Comparison of ENCODE assay signal across 31 cellular contexts in the genomic region with DNA sequence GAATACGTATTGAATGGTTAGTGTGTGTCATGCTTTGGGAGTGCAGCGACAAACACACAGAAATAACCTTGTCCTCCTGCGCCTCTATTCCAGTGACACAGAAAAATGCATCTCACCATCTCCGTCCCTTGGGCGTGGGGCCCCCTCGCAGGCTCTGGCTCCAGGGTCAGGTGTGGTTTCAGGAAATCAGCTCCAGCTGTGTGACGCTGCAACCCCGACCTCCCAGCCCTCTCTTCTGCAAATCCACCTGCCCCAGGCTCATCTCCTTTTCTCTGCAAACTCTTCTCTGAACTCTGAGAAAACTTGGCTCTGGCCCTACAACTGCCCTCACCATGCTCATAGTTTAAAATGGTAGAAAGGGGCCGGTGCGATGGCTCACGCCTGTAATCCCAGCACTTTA. TPM values are rescaled to one million over a fixed set of nuclear protein-coding genes. Genes with fewer than 3 reads are reported as not detected.
"Had no signal": no experiment of that assay in that cellular context is flagged by ENCODE, and none has a peak within 500 bp of the region (broad histone marks: within the 10 kb centered on the region; RNA-seq: fewer than 3 reads in every experiment).

No MANE protein-coding gene starts in this region.

- H3K9me3 Mint-ChIP-seq: activated CD4-positive, alpha-beta T cell treated with anti-CD3 and anti-CD28 coated beads, Interleukin-2, amount 10 ng/mL, durations not matched to agents 7 days and 5 days; dendritic cell treated with granulocyte-macrophage colony-stimulating factor and Interleukin-4, amounts not matched to agents 40 ng/mL and 50 ng/mL, for 4 days; endodermal cell had no signal

- H3K27me3 Mint-ChIP-seq: activated CD4-positive, alpha-beta memory T cell treated with anti-CD3 and anti-CD28 coated beads, Interleukin-2, amount 10 ng/mL, durations not matched to agents 7 days and 5 days; activated CD4-positive, alpha-beta T cell treated with anti-CD3 and anti-CD28 coated beads, Interleukin-2, amount 10 ng/mL, durations not matched to agents 7 days and 5 days; activated naive CD4-positive, alpha-beta T cell treated with anti-CD3 and anti-CD28 coated beads, Interleukin-2, amount 10 ng/mL, durations not matched to agents 7 days and 5 days; activated naive CD8-positive, alpha-beta T cell treated with anti-CD3 and anti-CD28 coated beads, Interleukin-2, amount 10 ng/mL, durations not matched to agents 7 days and 5 days; activated T-cell treated with anti-CD3 and anti-CD28 coated beads, Interleukin-2, amount 50 U/mL, for 24 hours; dendritic cell treated with granulocyte-macrophage colony-stimulating factor and Interleukin-4, amounts not matched to agents 40 ng/mL and 50 ng/mL, for 4 days; T-helper 17 cell had no signal

- DNase-seq: activated CD4-positive, alpha-beta memory T cell treated with anti-CD3 and anti-CD28 coated beads, Interleukin-2, amount 10 ng/mL, durations not matched to agents 7 days and 5 days; activated CD4-positive, alpha-beta T cell treated with anti-CD3 and anti-CD28 coated beads for 1 hour; activated CD4-positive, alpha-beta T cell treated with anti-CD3 and anti-CD28 coated beads for 4 hours; activated CD4-positive, alpha-beta T cell treated with anti-CD3 and anti-CD28 coated beads, Interleukin-2, amount 10 ng/mL, durations not matched to agents 7 days and 5 days; activated CD4-positive, alpha-beta T cell treated with anti-CD3 and anti-CD28 coated beads, Interleukin-2, amount 50 U/mL, for 4 hours; activated CD8-positive, alpha-beta memory T cell treated with anti-CD3 and anti-CD28 coated beads, Interleukin-2, amount 50 U/mL, for 48 hours; activated gamma-delta T cell; activated naive CD4-positive, alpha-beta T cell; activated naive CD4-positive, alpha-beta T cell treated with anti-CD3 and anti-CD28 coated beads, Interleukin-2, amount 10 ng/mL, durations not matched to agents 7 days and 5 days; activated naive CD8-positive, alpha-beta T cell treated with anti-CD3 and anti-CD28 coated beads, Interleukin-2, amount 10 ng/mL, durations not matched to agents 7 days and 5 days; activated T-cell treated with anti-CD3 and anti-CD28 coated beads for 4 hours; activated T-cell treated with anti-CD3 and anti-CD28 coated beads, Interleukin-2, amount 50 U/mL, for 24 hours; activated T-cell treated with anti-CD3 and anti-CD28 coated beads, Interleukin-2, amount 50 U/mL, for 72 hours; central memory CD4-positive, alpha-beta T cell; cerebellar nuclear complex; colonic mucosa; effector memory CD4-positive, alpha-beta T cell; foreskin fibroblast; T-helper 1 cell; T-helper 17 cell had no signal

- ATAC-seq: activated naive CD4-positive, alpha-beta T cell treated with anti-CD3 and anti-CD28 coated beads, Interleukin-2, amount 50 U/mL, for 72 hours; activated T-cell treated with anti-CD3 and anti-CD28 coated beads, Interleukin-2, amount 50 U/mL, for 72 hours; esophagus mucosa; T-helper 17 cell had no signal

- H3K4me1 ChIP-seq: ascending aorta, breast epithelium, colonic mucosa had no signal

- H3K36me3 Mint-ChIP-seq: activated naive CD4-positive, alpha-beta T cell treated with anti-CD3 and anti-CD28 coated beads, Interleukin-2, amount 10 ng/mL, durations not matched to agents 7 days and 5 days; activated naive CD4-positive, alpha-beta T cell treated with anti-CD3 and anti-CD28 coated beads, Interleukin-2, amount 50 U/mL, for 72 hours; activated naive CD8-positive, alpha-beta T cell treated with anti-CD3 and anti-CD28 coated beads, Interleukin-2, amount 10 ng/mL, durations not matched to agents 7 days and 5 days had no signal

- H3K4me1 Mint-ChIP-seq: activated CD4-positive, alpha-beta memory T cell treated with anti-CD3 and anti-CD28 coated beads, Interleukin-2, amount 10 ng/mL, durations not matched to agents 7 days and 5 days; activated CD4-positive, alpha-beta T cell treated with anti-CD3 and anti-CD28 coated beads, Interleukin-2, amount 10 ng/mL, durations not matched to agents 7 days and 5 days; activated naive CD4-positive, alpha-beta T cell treated with anti-CD3 and anti-CD28 coated beads, Interleukin-2, amount 10 ng/mL, durations not matched to agents 7 days and 5 days; activated naive CD8-positive, alpha-beta T cell treated with anti-CD3 and anti-CD28 coated beads, Interleukin-2, amount 10 ng/mL, durations not matched to agents 7 days and 5 days; endodermal cell; T-helper 17 cell had no signal

- H3K27me3 ChIP-seq: ascending aorta, cardiac muscle cell, colonic mucosa had no signal

- H3K27ac Mint-ChIP-seq: activated CD4-positive, alpha-beta memory T cell treated with anti-CD3 and anti-CD28 coated beads, Interleukin-2, amount 10 ng/mL, durations not matched to agents 7 days and 5 days; activated CD4-positive, alpha-beta T cell treated with anti-CD3 and anti-CD28 coated beads, Interleukin-2, amount 10 ng/mL, durations not matched to agents 7 days and 5 days; activated naive CD4-positive, alpha-beta T cell treated with anti-CD3 and anti-CD28 coated beads, Interleukin-2, amount 10 ng/mL, durations not matched to agents 7 days and 5 days; activated naive CD4-positive, alpha-beta T cell treated with anti-CD3 and anti-CD28 coated beads, Interleukin-2, amount 50 U/mL, for 72 hours; activated naive CD8-positive, alpha-beta T cell treated with anti-CD3 and anti-CD28 coated beads, Interleukin-2, amount 10 ng/mL, durations not matched to agents 7 days and 5 days; activated T-cell treated with anti-CD3 and anti-CD28 coated beads, Interleukin-2, amount 50 U/mL, for 24 hours; activated T-cell treated with anti-CD3 and anti-CD28 coated beads, Interleukin-2, amount 50 U/mL, for 72 hours; dendritic cell treated with granulocyte-macrophage colony-stimulating factor and Interleukin-4, amounts not matched to agents 40 ng/mL and 50 ng/mL, for 4 days; endodermal cell; T-helper 17 cell had no signal

- H3K4me3 ChIP-seq: ascending aorta, breast epithelium, cardiac muscle cell, colonic mucosa, dorsolateral prefrontal cortex had no signal

- FAIRE-seq: frontal cortex had no signal

- H3K4me3 Mint-ChIP-seq: activated CD4-positive, alpha-beta memory T cell treated with anti-CD3 and anti-CD28 coated beads, Interleukin-2, amount 10 ng/mL, durations not matched to agents 7 days and 5 days; activated CD4-positive, alpha-beta T cell treated with anti-CD3 and anti-CD28 coated beads, Interleukin-2, amount 10 ng/mL, durations not matched to agents 7 days and 5 days; activated naive CD4-positive, alpha-beta T cell treated with anti-CD3 and anti-CD28 coated beads, Interleukin-2, amount 10 ng/mL, durations not matched to agents 7 days and 5 days; activated naive CD8-positive, alpha-beta T cell treated with anti-CD3 and anti-CD28 coated beads, Interleukin-2, amount 10 ng/mL, durations not matched to agents 7 days and 5 days; activated T-cell treated with anti-CD3 and anti-CD28 coated beads, Interleukin-2, amount 50 U/mL, for 24 hours; activated T-cell treated with anti-CD3 and anti-CD28 coated beads, Interleukin-2, amount 50 U/mL, for 72 hours; brain; dendritic cell treated with granulocyte-macrophage colony-stimulating factor and Interleukin-4, amounts not matched to agents 40 ng/mL and 50 ng/mL, for 4 days; endodermal cell; T-helper 17 cell had no signal

- H3K36me3 ChIP-seq: ascending aorta, breast epithelium, cardiac muscle cell, colonic mucosa had no signal

- H3K27ac ChIP-seq: ascending aorta, breast epithelium, cardiac muscle cell, colonic mucosa had no signal

- H3K9me3 ChIP-seq: ascending aorta, colonic mucosa had no signal

RNA-seq across cellular contexts. Expression of a gene that starts 51.3 kb away (rescaled TPM):
- total RNA-seq: activated CD4-positive, alpha-beta memory T cell treated with anti-CD3 and anti-CD28 coated beads, Interleukin-2, amount 10 ng/mL, durations not matched to agents 7 days and 5 days; activated CD4-positive, alpha-beta T cell treated with anti-CD3 and anti-CD28 coated beads, Interleukin-2, amount 10 ng/mL, durations not matched to agents 7 days and 5 days; activated naive CD4-positive, alpha-beta T cell treated with anti-CD3 and anti-CD28 coated beads, Interleukin-2, amount 50 U/mL, for 72 hours; activated naive CD8-positive, alpha-beta T cell treated with anti-CD3 and anti-CD28 coated beads, Interleukin-2, amount 10 ng/mL, durations not matched to agents 7 days and 5 days; ascending aorta; endodermal cell; epithelial cell of proximal tubule; T-helper 17 cell had no signal
